ENCODE assay signal across 9 cellular contexts in genomic region chr4:1794809-1795303, GRCh38. TPM values are rescaled to one million over a fixed set of nuclear protein-coding genes. Genes with fewer than 3 reads are reported as not detected.
DNase-seq lines count a peak whose midpoint lies in the region; ATAC-seq, FAIRE-seq and TF ChIP-seq lines count a peak whose summit lies in the region.
"Had no signal": no experiment of that assay in that cellular context is flagged by ENCODE, and none has a peak within 500 bp of the region (broad histone marks: within the 10 kb centered on the region; RNA-seq: fewer than 3 reads in every experiment).

No MANE protein-coding gene starts in this region.

- H3K23ac ChIP-seq in H1 (ENCODE audit: insufficient read length): no peak overlapping the region

- peaks cover 14 to 39% (median 31%) of the 10 kb centered on the region in 10 experiments for H3K4me1 ChIP-seq in BLaER1 treated with 17β-estradiol and CSF1 and Interleukin-3, amounts not matched to agents 10 nM and 100 nM
- H3K4me1 ChIP-seq in H1 (replicated peaks in 1 of 4; ENCODE audit: control insufficient read depth in 3 of 4, insufficient read depth in 4 of 4, low read length in 3 of 4) (peaks cover 0 to 19% (median 9%) of the 10 kb centered on the region in 4 experiments; a peak in 6 of 7 replicates), neuron (ENCODE audit: insufficient read depth, low read length) (peaks cover 28% of the 10 kb centered on the region)

- peaks cover 0 to 5% of the 10 kb centered on the region in 2 experiments; a peak in 1 of 4 replicates for H3K79me2 ChIP-seq in H1 (ENCODE audit: control insufficient read depth in 1 of 2, insufficient read depth in 2 of 2, low read length in 2 of 2)

- peaks cover 82 to 98% (median 90%) of the 10 kb centered on the region in 11 experiments for H3K27me3 ChIP-seq in BLaER1 treated with 17β-estradiol and CSF1 and Interleukin-3, amounts not matched to agents 10 nM and 100 nM
- peaks cover 5 to 44% (median 36%) of the 10 kb centered on the region in 4 experiments for H3K27me3 ChIP-seq in H1 (replicated peaks in 1 of 4; ENCODE audit: control insufficient read depth in 3 of 4, extremely low read depth in 1 of 4, insufficient read depth in 3 of 4, low read length in 3 of 4)
- peaks cover 3% of the 10 kb centered on the region for H3K27me3 ChIP-seq in neuron (ENCODE audit: insufficient read depth, low read length)

- peaks cover 17% of the 10 kb centered on the region; the same call in 1 of the 2 replicates for H3K23me2 ChIP-seq in H1 (ENCODE audit: low read depth, low read length)

- H2BK15ac ChIP-seq in H1 (ENCODE audit: low read length): no peak overlapping the region

- no peak overlapping the region for H2AK5ac ChIP-seq in H1 (ENCODE audit: low read depth, low read length)

- H2AFZ ChIP-seq in H1 (ENCODE audit: low read length) (no peak overlapping the region), neuron (ENCODE audit: low read depth, low read length) (no peak overlapping the region)

- FAIRE-seq in H1 (lab: Jason Lieb, UNC): no peak

- POLR2A ChIA-PET in H1 (lab: Charles Lee; ENCODE audit: partially characterized antibody): interaction anchor here (0.9 to 11.0 kb wide), 11 partner anchors 9 to 266 kb away, joined by 3 to 170 read pairs (median 4); no protein-coding TSS in a partner anchor

- DNase-seq in LNCaP clone FGC (ENCODE audit: low read depth): no peak
- DNase-seq in H1 (ENCODE audit: low read depth in 1 of 2, low spot score in 2 of 2): no peak
- DNase-seq in NK-92 treated with Interleukin-12 subunit alpha and Interleukin-12 subunit beta, amount 100 ng/mL, for 24 hours (lab: John Stamatoyannopoulos, UW): no peak
- DNase-seq: NCI-H446 had no signal

- H3K14ac ChIP-seq in H1 (ENCODE audit: insufficient read length): no peak overlapping the region

- no peak overlapping the region for H4K5ac ChIP-seq in H1 (ENCODE audit: insufficient read length, low read depth, low read length)

- no peak overlapping the region for H4K8ac ChIP-seq in H1 (ENCODE audit: extremely low read depth, insufficient read depth, low read length)

- no peaks in the 10 kb centered on the region for H3K9me3 ChIP-seq in BLaER1 treated with 17β-estradiol and CSF1 and Interleukin-3, amounts not matched to agents 10 nM and 100 nM (replicated peaks in 1 of 11)
- H3K9me3 ChIP-seq in H1 (ENCODE audit: insufficient read depth in 2 of 2, low read depth in 1 of 2, low read length in 1 of 2) (no peaks in the 10 kb centered on the region), neuron (ENCODE audit: low read length) (no peaks in the 10 kb centered on the region)

- TF ChIP-seq POLR2A in H1 (IDR thresholded peaks at IDR 0.05; ENCODE audit: control extremely low read depth in 1 of 2, low read depth in 2 of 2, low read length in 2 of 2): no peak

- H3K27ac ChIP-seq in BLaER1 treated with 17β-estradiol and CSF1 and Interleukin-3, amounts not matched to agents 10 nM and 100 nM: no peak overlapping the region
- H3K27ac ChIP-seq in H1 (ENCODE audit: low read depth, low read length): no peak overlapping the region

- no peak overlapping the region for H3K56ac ChIP-seq in H1 (replicated peaks; ENCODE audit: insufficient read length, low read depth, low read length)

- no peak for TF ChIP-seq CTCF in LNCaP clone FGC (IDR thresholded peaks at IDR 0.05; ENCODE audit: control insufficient read depth, extremely low read depth, insufficient read depth)
- TF ChIP-seq CTCF in H1 (IDR thresholded peaks at IDR 0.05; ENCODE audit: control extremely low read depth in 1 of 3, insufficient read depth in 1 of 3, low read depth in 1 of 3, low read length in 3 of 3): no peak

- WGBS in H1 (ENCODE audit: extremely low coverage in 1 of 2, insufficient coverage in 1 of 2, insufficient read length in 1 of 2, insufficient replicate concordance in 2 of 2, low coverage in 1 of 2, low lambda C conversion rate in 2 of 2, missing lambda C conversion rate in 1 of 2), 2 experiments: 1% methylated on average over 30 of the region's 68 CpGs; no CpG with 5 or more reads in 1 of the 2 experiments

- peak overlapping the region; percentile 96 to 100 (median 100) for H3K4me2 ChIP-seq in BLaER1 treated with 17β-estradiol and CSF1 and Interleukin-3, amounts not matched to agents 10 nM and 100 nM
- peak overlapping the region; percentile 66 to 91 for H3K4me2 ChIP-seq in H1 (ENCODE audit: insufficient read depth in 1 of 2, low read depth in 2 of 2, low read length in 2 of 2)

- no peak overlapping the region for H2BK120ac ChIP-seq in H1 (replicated peaks; ENCODE audit: low read depth, low read length)

- H3K4ac ChIP-seq in H1 (replicated peaks; ENCODE audit: insufficient read length, low read depth, low read length): no peak overlapping the region

- CTCF ChIA-PET in H1 (lab: Charles Lee; ENCODE audit: partially characterized antibody): interaction anchor here (71.2 kb wide), 1 partner anchor 30 kb away, joined by 2507 read pairs; no protein-coding TSS in a partner anchor

- H3K18ac ChIP-seq in H1 (ENCODE audit: extremely low read depth, low read length): no peak overlapping the region

- H4K91ac ChIP-seq in H1 (replicated peaks; ENCODE audit: insufficient read length, low read length): no peak overlapping the region

- H2BK12ac ChIP-seq in H1 (ENCODE audit: low read depth, low read length): no peak overlapping the region

- H3K9ac ChIP-seq in BLaER1 treated with 17β-estradiol and CSF1 and Interleukin-3, amounts not matched to agents 10 nM and 100 nM: peak overlapping the region in 8 of 11 experiments; percentile 14 to 75 (median 66); a peak in 8 of 22 replicates
- no peak overlapping the region for H3K9ac ChIP-seq in H1 (replicated peaks in 1 of 4; ENCODE audit: extremely low read depth in 1 of 4, low read depth in 3 of 4, low read length in 3 of 4)

- ATAC-seq in HG02610 (IDR thresholded peaks at IDR 0.05; ENCODE audit: unreplicated experiment) (no peak), GM18520 (IDR thresholded peaks at IDR 0.05; ENCODE audit: unreplicated experiment) (no peak), GM21515 (IDR thresholded peaks at IDR 0.05; ENCODE audit: unreplicated experiment) (no peak)

- TF ChIP-seq RAD21 in H1 (IDR thresholded peaks at IDR 0.05 in 1 of 2, conservative IDR thresholded peaks at IDR 0.05 in 1 of 2; ENCODE audit: low read depth in 2 of 2, low read length in 2 of 2): no peak

- H2BK20ac ChIP-seq in H1 (ENCODE audit: low read length): no peak overlapping the region

- no peak for TF ChIP-seq EP300 in H1 (IDR thresholded peaks at IDR 0.05; ENCODE audit: borderline replicate concordance in 1 of 2, low read depth in 2 of 2, low read length in 2 of 2)

- no peaks in the 10 kb centered on the region for H3K36me3 ChIP-seq in BLaER1 treated with 17β-estradiol and CSF1 and Interleukin-3, amounts not matched to agents 10 nM and 100 nM
- H3K36me3 ChIP-seq in H1 (ENCODE audit: control insufficient read depth in 2 of 4, insufficient read depth in 4 of 4, low read length in 3 of 4) (peaks cover 0 to 4% (median 0%) of the 10 kb centered on the region in 4 experiments; a peak in 2 of 8 replicates), neuron (ENCODE audit: insufficient read depth, low read length) (peaks cover 22% of the 10 kb centered on the region)

- peaks cover 0 to 76% (median 40%) of the 10 kb centered on the region in 11 experiments; a peak in 18 of 22 replicates for H4K20me1 ChIP-seq in BLaER1 treated with 17β-estradiol and CSF1 and Interleukin-3, amounts not matched to agents 10 nM and 100 nM
- H4K20me1 ChIP-seq in H1 (replicated peaks in 1 of 2; ENCODE audit: control insufficient read depth in 1 of 2, insufficient read depth in 2 of 2, low read length in 2 of 2): peaks cover 9 to 13% of the 10 kb centered on the region in 2 experiments

- H3K4me3 ChIP-seq in BLaER1 treated with 17β-estradiol and CSF1 and Interleukin-3, amounts not matched to agents 10 nM and 100 nM: peak overlapping the region; percentile 59 to 75 (median 66)
- H3K4me3 ChIP-seq in LNCaP clone FGC (ENCODE audit: low read depth, low read length) (peak overlapping the region; percentile 41), H1 (ENCODE audit: extremely low read depth in 1 of 4, insufficient read depth in 2 of 4, low read depth in 3 of 4, low read length in 4 of 4) (peak overlapping the region; percentile 55 to 71 (median 64)), neuron (ENCODE audit: low read length) (peak overlapping the region; percentile 90)

- no peak overlapping the region for H2BK5ac ChIP-seq in H1 (ENCODE audit: low read depth, low read length)

- peaks cover 10% of the 10 kb centered on the region; the same call in 1 of the 2 replicates for H3K79me1 ChIP-seq in H1 (ENCODE audit: low read depth, low read length)

TF ChIP-seq in H1, 55 proteins besides CTCF, POLR2A, EP300 and RAD21:
- TF ChIP-seq GTF2F1 (IDR thresholded peaks at IDR 0.05; ENCODE audit: borderline replicate concordance, low read depth, low read length): no peak
- peak in 1 of 2 experiments; percentile 21; a peak in 1 of 4 replicates for TF ChIP-seq SIN3A (conservative IDR thresholded peaks at IDR 0.05 in 1 of 2, IDR thresholded peaks at IDR 0.05 in 1 of 2; ENCODE audit: low read depth in 1 of 2, low read length in 2 of 2)
- TF ChIP-seq CREB1 (IDR thresholded peaks at IDR 0.05): peak; percentile 36; the same call in 1 of the 2 replicates
- no peak for TF ChIP-seq SP4 (IDR thresholded peaks at IDR 0.05; ENCODE audit: low read length)
- 0 out of 2 replicates have a peak, but pooled peaks have one; percentile 10 for TF ChIP-seq TEAD4 (IDR thresholded peaks at IDR 0.05; ENCODE audit: low read depth, low read length)
- TF ChIP-seq SUZ12 (IDR thresholded peaks at IDR 0.05; ENCODE audit: low read length): peak; percentile 35; the same call in 1 of the 2 replicates
- TF ChIP-seq SP2 (IDR thresholded peaks at IDR 0.05; ENCODE audit: low read length): no peak
- no peak for TF ChIP-seq PHF8 (conservative IDR thresholded peaks at IDR 0.05; ENCODE audit: low read depth, low read length)
- TF ChIP-seq RNF2 (IDR thresholded peaks at IDR 0.05; ENCODE audit: borderline replicate concordance, low read depth, low read length, missing control alignments, poor library complexity, severe bottlenecking): peak; percentile 24
TF ChIP-seq in H1: peak in this region for 5.

RNA-seq across cellular contexts. Expression of gene FGFR3, which starts 1.8 kb away (rescaled TPM):
- 19.5 TPM in 2 replicates for total RNA-seq in H1 (2021; fragmentation: NEBNext Ultra II Directional; extraction: Animal tissue kit (Norgen Biotek cat#: 25700))
- polyA plus RNA-seq in H1 (2011; rRNA removed): 9.0 and 18.6 TPM in 2 replicates
- 23.3 TPM for polyA plus RNA-seq in H1 (2011; cell fraction: cytosol; rRNA removed)
- 124 TPM for polyA plus RNA-seq in H1 (2011; cell fraction: nucleus; rRNA removed)
- 17.5 to 23.1 TPM (median 20.3 TPM) in 4 replicates for polyA plus RNA-seq in H1 (2012, experiment 1 of 2)
- 15.8 TPM for polyA plus RNA-seq in H1 (2012, experiment 2 of 2)
- polyA plus RNA-seq in H1 (2013, experiment 1 of 2): 8.6 TPM
- polyA plus RNA-seq in H1 (2013, experiment 2 of 2): 8.2 TPM
- 4.2 and 7.4 TPM in 2 replicates for polyA minus RNA-seq in H1 (2011; rRNA and poly(A)+ RNA removed)
- polyA minus RNA-seq in H1 (2011; cell fraction: cytosol; rRNA and poly(A)+ RNA removed): 22.6 TPM
- polyA minus RNA-seq in H1 (2011; cell fraction: nucleus; rRNA and poly(A)+ RNA removed): 34.9 TPM

Comparison
In these comparisons a context has a peak if more than half of its experiments do, and no peak if none do; other contexts are left out.
1. H3K9ac ChIP-seq: peak in BLaER1 treated with 17β-estradiol and CSF1 and Interleukin-3, amounts not matched to agents 10 nM and 100 nM (8 of 11); none in H1 (0 of 4).
2. Peak in every context shown above with its lines, with median percentiles within 50 percentile points of each other: H3K4me3 ChIP-seq.